8 cellular contexts compared by ENCODE assay signal in the genomic region with DNA sequence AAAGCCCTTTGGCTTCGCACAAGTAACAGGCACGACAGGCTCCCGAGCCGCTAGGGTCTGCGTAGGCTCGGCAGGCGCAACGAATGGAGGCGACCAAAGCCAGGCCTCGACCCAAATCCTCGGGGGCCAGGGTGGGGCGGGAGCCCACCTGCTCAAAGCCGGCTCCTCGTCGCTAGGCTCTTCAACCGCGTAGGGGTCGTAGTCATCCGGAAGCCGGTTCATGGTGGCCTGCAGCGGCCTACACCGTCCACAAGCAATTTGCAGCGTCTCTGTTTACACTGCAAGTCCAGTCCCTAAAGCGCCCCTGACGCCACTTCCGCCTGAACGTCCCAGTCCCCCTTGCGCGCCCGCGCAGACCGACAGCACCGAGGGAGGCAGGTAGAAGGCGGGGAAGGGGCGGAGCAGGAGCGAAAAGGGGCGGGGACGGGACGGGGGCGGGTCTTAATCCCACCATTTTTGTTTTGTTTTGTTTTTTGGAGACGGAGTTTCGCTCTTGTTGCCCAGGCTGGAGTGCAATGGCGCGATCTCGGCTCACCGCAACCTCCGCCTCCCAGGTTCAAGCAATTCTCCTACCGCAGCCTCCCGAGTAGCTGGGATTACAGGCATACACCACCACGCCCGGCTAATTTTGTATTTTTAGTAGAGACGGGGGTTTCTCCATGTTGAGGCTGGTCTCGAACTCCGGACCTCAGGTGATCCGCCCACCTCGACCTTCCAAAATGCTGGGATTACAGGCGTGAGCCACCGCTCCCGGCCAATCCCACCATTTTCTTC. TPM values are rescaled to one million over a fixed set of nuclear protein-coding genes. Genes with fewer than 3 reads are reported as not detected.
DNase-seq lines count a peak whose midpoint lies in the region; ATAC-seq and TF ChIP-seq lines count a peak whose summit lies in the region.

A gene with protein sequence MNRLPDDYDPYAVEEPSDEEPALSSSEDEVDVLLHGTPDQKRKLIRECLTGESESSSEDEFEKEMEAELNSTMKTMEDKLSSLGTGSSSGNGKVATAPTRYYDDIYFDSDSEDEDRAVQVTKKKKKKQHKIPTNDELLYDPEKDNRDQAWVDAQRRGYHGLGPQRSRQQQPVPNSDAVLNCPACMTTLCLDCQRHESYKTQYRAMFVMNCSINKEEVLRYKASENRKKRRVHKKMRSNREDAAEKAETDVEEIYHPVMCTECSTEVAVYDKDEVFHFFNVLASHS (minus strand): TSS at position 295 of the 774 bp plus-strand sequence. CDS start 73 bp downstream, at position 222.

- no peaks in the 10 kb centered on the region for H3K9me3 Mint-ChIP-seq in HFFc6
- peaks cover 0 to 5% of the 10 kb centered on the region in 2 donors for H3K9me3 Mint-ChIP-seq in activated naive CD4-positive, alpha-beta T cell treated with anti-CD3 and anti-CD28 coated beads, Interleukin-2, amount 50 U/mL, for 72 hours

- peak; percentile 11 to 80 for TF ChIP-seq POLR2A in vagina (IDR thresholded peaks at IDR 0.05)

- H3K36me3 ChIP-seq in OCI-LY7 (ENCODE audit: insufficient read depth, low read length) (peaks cover 13% of the 10 kb centered on the region; the same call in 1 of the 2 replicates), psoas muscle (ENCODE audit: insufficient read depth in 1 of 2, low read depth in 1 of 2) (peaks cover 0 to 30% of the 10 kb centered on the region in 2 donors), vagina (peaks cover 0 to 17% of the 10 kb centered on the region in 2 donors)

- peaks cover 26% of the 10 kb centered on the region for H3K79me2 ChIP-seq in OCI-LY7 (ENCODE audit: insufficient read depth, low read depth, low read length)

- WGBS in psoas muscle, 3 donors, result 1 to 2% (median 1%) methylated on average over 51 to 59 of the region's 59 CpGs

- H3K36me3 Mint-ChIP-seq in HFFc6 (ENCODE audit: low read depth), result peaks cover 4% of the 10 kb centered on the region; the same call in 1 of the 2 replicates
- peaks cover 6% of the 10 kb centered on the region in 2 donors for H3K36me3 Mint-ChIP-seq in activated naive CD4-positive, alpha-beta T cell treated with anti-CD3 and anti-CD28 coated beads, Interleukin-2, amount 50 U/mL, for 72 hours

- H3K9me3 ChIP-seq in OCI-LY7 (ENCODE audit: low read length) (no peaks in the 10 kb centered on the region), psoas muscle (no peaks in the 10 kb centered on the region), vagina (no peaks in the 10 kb centered on the region)

- intact Hi-C loops in OCI-LY7 (cut with micrococcal nuclease; ENCODE audit: unreplicated experiment) (loop anchor here (5.0 kb wide), 1 partner anchor 77 kb away; a partner anchor contains a TSS), cardiac septum (cut with DNase I) (loop anchor here (5.0 kb wide), 1 partner anchor 77 kb away; a partner anchor contains a TSS), psoas muscle (cut with DNase I) (loop anchor here (5.0 kb wide), 1 partner anchor 77 kb away; a partner anchor contains a TSS), vagina (cut with DNase I) (no loop called here)

- peak; percentile 97 for DNase-seq in GM10248 (ENCODE audit: extremely low spot score)
- DNase-seq in HFFc6, result peak; percentile 96
- DNase-seq in OCI-LY7 (ENCODE audit: low spot score), result peak; percentile 96
- DNase-seq in activated naive CD4-positive, alpha-beta T cell treated with anti-CD3 and anti-CD28 coated beads, Interleukin-2, amount 50 U/mL, for 72 hours (ENCODE audit: low spot score in 2 of 2), result peak; percentile 91 to 95
- peak; percentile 100 for DNase-seq in cardiac septum (ENCODE audit: low spot score)
- peak; percentile 98 to 99 for DNase-seq in psoas muscle
- DNase-seq in vagina (ENCODE audit: extremely low spot score in 2 of 2), result peak; percentile 99
- DNase-seq in NCI-H2171 treated with DMSO at 0.1 percent for 48 hours (lab: John Stamatoyannopoulos, UW), result no peak

- no peaks in the 10 kb centered on the region for H3K9me2 ChIP-seq in OCI-LY7 (ENCODE audit: insufficient read depth, low read length)

- H3K4me1 ChIP-seq in OCI-LY7 (ENCODE audit: insufficient read depth, low read length, poor library complexity, severe bottlenecking) (peaks cover 16% of the 10 kb centered on the region), psoas muscle (peaks cover 23% of the 10 kb centered on the region), vagina (peaks cover 23% of the 10 kb centered on the region)

- H3K27ac Mint-ChIP-seq in HFFc6, result peak within 1 kb of the TSS; percentile 99
- H3K27ac Mint-ChIP-seq in activated naive CD4-positive, alpha-beta T cell treated with anti-CD3 and anti-CD28 coated beads, Interleukin-2, amount 50 U/mL, for 72 hours, result peak within 1 kb of the TSS; percentile 100

- POLR2A ChIA-PET in GM10248 (lab: Yijun Ruan, JAX), result no interaction called here
- POLR2A ChIA-PET in OCI-LY7 (lab: Charles Lee), result no interaction called here

- ATAC-seq in activated naive CD4-positive, alpha-beta T cell treated with anti-CD3 and anti-CD28 coated beads, Interleukin-2, amount 50 U/mL, for 72 hours, result peak; percentile 100
- ATAC-seq in psoas muscle, result peak; percentile 99

- CTCF ChIA-PET in GM10248 (lab: Yijun Ruan, JAX) (no interaction called here), OCI-LY7 (lab: Charles Lee; ENCODE audit: unreplicated experiment) (interaction anchor here (0.5 kb wide), 1 partner anchor 73 kb away, joined by 5 read pairs; no protein-coding TSS in a partner anchor)

- 0 out of 2 replicates have a peak, but pooled peaks cover 5% of the 10 kb centered on the region for H4K20me1 ChIP-seq in OCI-LY7 (ENCODE audit: insufficient read depth, low read length)

- H2AFZ ChIP-seq in OCI-LY7 (ENCODE audit: low read length), result peak within 1 kb of the TSS; percentile 94

- H3K27ac ChIP-seq in OCI-LY7 (ENCODE audit: low read depth, low read length, poor library complexity, severe bottlenecking) (peak within 1 kb of the TSS; percentile 54), psoas muscle (peak within 1 kb of the TSS; percentile 97), vagina (peak within 1 kb of the TSS; percentile 98)

- H3K4me1 Mint-ChIP-seq in HFFc6 (ENCODE audit: low read depth), result peaks cover 27% of the 10 kb centered on the region

- H3K27me3 ChIP-seq in psoas muscle (ENCODE audit: insufficient read depth in 3 of 3, low read length in 2 of 3) (no peaks in the 10 kb centered on the region), vagina (no peaks in the 10 kb centered on the region)

- peaks cover 3% of the 10 kb centered on the region for H3K27me3 Mint-ChIP-seq in HFFc6 (ENCODE audit: insufficient read depth)

- TF ChIP-seq CTCF in GM10248 (IDR thresholded peaks at IDR 0.05; ENCODE audit: control extremely low read depth, extremely low read depth, low read depth, missing control alignments), result no peak
- TF ChIP-seq CTCF in HFFc6 (IDR thresholded peaks at IDR 0.05), result peak; percentile 14; the same call in 1 of the 2 replicates
- TF ChIP-seq CTCF in OCI-LY7 (conservative IDR thresholded peaks at IDR 0.05; ENCODE audit: low read length), result no peak
- TF ChIP-seq CTCF in psoas muscle (IDR thresholded peaks at IDR 0.05), result no peak
- TF ChIP-seq CTCF in vagina (IDR thresholded peaks at IDR 0.05), result peak in 1 of 3 experiments; percentile 18

- peak within 1 kb of the TSS; percentile 100 for H3K4me3 Mint-ChIP-seq in HFFc6

- H3K4me2 ChIP-seq in OCI-LY7 (ENCODE audit: low read length), result peak within 1 kb of the TSS; percentile 76

- H3K4me3 ChIP-seq in OCI-LY7 (ENCODE audit: low read depth, low read length, poor library complexity, severe bottlenecking), result peak within 1 kb of the TSS; percentile 99
- peak within 1 kb of the TSS; percentile 84 for H3K4me3 ChIP-seq in psoas muscle
- peak within 1 kb of the TSS; percentile 83 to 87 for H3K4me3 ChIP-seq in vagina

- no TSS peak for BruUV-seq in OCI-LY7 (replicated peaks; lab: Mats Ljungman, UMichigan)

RNA-seq across cellular contexts. Expression of the gene that starts here (rescaled TPM):
- 10 to 100 TPM; 28.2 to 34.9 (median 30.4) TPM for total RNA-seq in HFFc6 (2021; fragmentation: NEBNext Ultra II Directional; extraction: Animal tissue kit (Norgen Biotek cat#: 25700))
- total RNA-seq in OCI-LY7 (2014; rRNA removed; shearing (Covaris generic)), result 27.5 and 35.8 TPM in 2 replicates
- total RNA-seq in OCI-LY7 (2022), result 28.6 and 33.1 TPM in 2 replicates
- 10 to 100 TPM; 37.5 to 37.7 TPM for total RNA-seq in activated naive CD4-positive, alpha-beta T cell treated with anti-CD3 and anti-CD28 coated beads, Interleukin-2, amount 50 U/mL, for 72 hours
- 17.1 TPM for total RNA-seq in cardiac septum
- 10 to 100 TPM; 19.9 to 28.2 (median 24.0) TPM for total RNA-seq in psoas muscle
- polyA plus RNA-seq in psoas muscle, result 10 to 100 TPM; 16.5 to 30.1 (median 22.9) TPM
- total RNA-seq in vagina, result 28.0 TPM
